ENCODE assay signal across 17 cellular contexts in the genomic region with DNA sequence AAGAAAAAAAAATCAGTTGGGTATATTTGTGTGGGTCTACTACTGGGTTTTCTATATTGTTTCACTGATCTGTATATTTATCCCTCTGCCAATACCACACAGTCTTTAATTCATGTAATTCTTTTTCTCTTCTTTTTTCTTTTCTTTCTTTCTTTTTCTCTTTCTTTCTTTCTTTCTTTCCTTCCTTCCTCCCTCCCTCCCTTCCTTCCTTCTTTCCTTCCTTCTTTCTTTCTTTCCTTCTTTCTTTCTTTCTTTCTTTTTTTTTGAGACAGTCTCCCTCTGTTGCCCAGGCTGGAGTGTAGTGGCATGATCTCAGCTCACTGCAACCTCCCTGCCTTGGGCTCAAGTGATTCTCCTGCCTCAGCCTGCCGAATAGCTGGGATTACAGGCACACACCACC. TPM values are rescaled to one million over a fixed set of nuclear protein-coding genes. Genes with fewer than 3 reads are reported as not detected.
"Had no signal": no experiment of that assay in that cellular context is flagged by ENCODE, and none has a peak within 500 bp of the region (broad histone marks: within the 10 kb centered on the region; RNA-seq: fewer than 3 reads in every experiment).

No MANE protein-coding gene starts in this region.

RNA-seq across cellular contexts. Expression of gene HJV, which starts 5.1 kb away (rescaled TPM):
- total RNA-seq: activated naive CD4-positive, alpha-beta T cell treated with anti-CD3 and anti-CD28 coated beads for 36 hours; activated naive CD4-positive, alpha-beta T cell treated with anti-CD3 and anti-CD28 coated beads, Interleukin-2, amount 50 U/mL, for 72 hours; activated naive CD8-positive, alpha-beta T cell treated with anti-CD3 and anti-CD28 coated beads, Interleukin-2, amount 10 ng/mL, durations not matched to agents 7 days and 5 days; activated T-cell treated with anti-CD3 and anti-CD28 coated beads, Interleukin-2, amount 50 U/mL, for 4 hours; activated T-cell treated with anti-CD3 and anti-CD28 coated beads, Interleukin-2, amount 50 U/mL, for 72 hours; activated T-helper 17 cell treated with anti-CD3 and anti-CD28 coated beads, Interleukin-2, amount 50 U/mL, for 72 hours; activated T-helper 2 cell treated with anti-CD3 and anti-CD28 coated beads, Interferon-gamma antibody, Interleukin-2, Interleukin-4, amounts not matched to agents 10 μg/mL and 5 μg/mL and 100 μg/mL, durations not matched to agents 14 hours and 24 hours and 36 hours; aorta; ascending aorta; astrocyte; body of pancreas; breast epithelium; bronchial epithelial cell; cardiac muscle cell; cerebellum; chondrocyte had no signal
- polyA plus RNA-seq: adipose tissue, aorta, cardiac muscle cell had no signal
